8 cellular contexts compared by ENCODE assay signal in the genomic region with DNA sequence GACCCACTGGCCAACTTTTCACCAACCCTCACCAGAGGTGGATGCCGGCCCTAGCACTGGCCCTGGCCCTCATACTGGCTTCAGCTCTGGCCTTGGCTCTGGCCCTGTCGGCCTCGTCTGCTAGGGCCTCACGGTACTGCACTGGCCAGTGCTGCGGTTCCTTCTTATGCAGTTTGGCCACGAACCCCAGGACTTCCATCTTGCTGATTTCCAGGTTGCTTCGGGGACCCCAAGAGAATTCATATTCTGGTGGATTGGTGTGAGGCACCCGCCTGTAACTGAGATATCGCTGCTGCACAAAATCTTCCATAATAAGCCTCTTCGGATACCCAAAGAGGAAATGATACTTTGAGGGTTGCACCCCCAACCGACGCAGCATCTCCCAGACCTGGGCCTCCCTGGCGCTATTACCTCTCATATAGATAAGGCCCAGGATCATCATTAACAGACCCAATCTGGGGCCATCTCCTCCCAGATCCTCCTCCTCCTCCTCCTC. TPM values are rescaled to one million over a fixed set of nuclear protein-coding genes. Genes with fewer than 3 reads are reported as not detected.
A peak's percentile ranks its signal among the peaks of the same experiment; 100 is the strongest.
DNase-seq lines count a peak whose midpoint lies in the region; ATAC-seq and TF ChIP-seq lines count a peak whose summit lies in the region.

No MANE protein-coding gene starts in this region.

- no peaks in the 10 kb centered on the region for H3K9me2 ChIP-seq in DOHH2 (replicated peaks; ENCODE audit: control insufficient read depth, low read length)

- H3K27me3 ChIP-seq in DOHH2 (ENCODE audit: control insufficient read depth, low read length) (peaks cover 9% of the 10 kb centered on the region), osteoblast (ENCODE audit: insufficient read depth, low read length) (no peaks in the 10 kb centered on the region)

- H3K79me2 ChIP-seq in DOHH2 (ENCODE audit: control insufficient read depth, low read length) (peaks cover 17% of the 10 kb centered on the region), osteoblast (ENCODE audit: insufficient read depth, low read length) (peaks cover 24% of the 10 kb centered on the region)

- H3K27ac ChIP-seq in DOHH2 (ENCODE audit: low read depth, low read length): peak overlapping the region; percentile 38
- H3K27ac ChIP-seq in osteoblast (ENCODE audit: low read depth, low read length): peak overlapping the region; percentile 51

- peak overlapping the region; percentile 95 for H3K4me2 ChIP-seq in DOHH2 (ENCODE audit: low read length)
- H3K4me2 ChIP-seq in osteoblast (ENCODE audit: insufficient read depth, low read length): peak overlapping the region; percentile 94

- H4K20me1 ChIP-seq in DOHH2 (ENCODE audit: control insufficient read depth, insufficient read depth, low read depth, low read length) (no peaks in the 10 kb centered on the region), osteoblast (ENCODE audit: insufficient read depth, low read length) (no peaks in the 10 kb centered on the region)

- peaks cover 20% of the 10 kb centered on the region for H3K4me1 ChIP-seq in DOHH2 (ENCODE audit: control insufficient read depth, low read length)
- peaks cover 12% of the 10 kb centered on the region for H3K4me1 ChIP-seq in osteoblast (ENCODE audit: insufficient read depth, low read length)

- peak overlapping the region; percentile 85 for H3K4me3 ChIP-seq in DOHH2 (ENCODE audit: low read length)
- H3K4me3 ChIP-seq in fibroblast of the aortic adventitia (ENCODE audit: low read depth, low read length): peak overlapping the region; percentile 83
- peak overlapping the region; percentile 91 for H3K4me3 ChIP-seq in osteoblast (ENCODE audit: insufficient read depth, low read length)

- TF ChIP-seq CTCF in DOHH2 (IDR thresholded peaks at IDR 0.05; ENCODE audit: low read depth, low read length, poor library complexity, severe bottlenecking): no peak
- no peak for TF ChIP-seq CTCF in fibroblast of the aortic adventitia (IDR thresholded peaks at IDR 0.05; ENCODE audit: insufficient read depth, low read length)
- TF ChIP-seq CTCF in osteoblast (IDR thresholded peaks at IDR 0.05; ENCODE audit: extremely low read depth, low read depth, low read length): no peak

- H3K9me3 ChIP-seq in DOHH2 (ENCODE audit: control insufficient read depth, insufficient read depth, low read length): no peaks in the 10 kb centered on the region
- H3K9me3 ChIP-seq in osteoblast (ENCODE audit: low read depth, low read length): no peaks in the 10 kb centered on the region

- ATAC-seq in GM19463 (IDR thresholded peaks at IDR 0.05; ENCODE audit: unreplicated experiment): peak; percentile 38
- ATAC-seq in HG03571 (IDR thresholded peaks at IDR 0.05; ENCODE audit: unreplicated experiment): peak; percentile 48

- peak; percentile 28 to 49 for DNase-seq in activated CD4-positive, alpha-beta T cell treated with anti-CD3 and anti-CD28 coated beads, Interleukin-2, amount 50 U/mL, for 48 hours
- DNase-seq in fibroblast of the aortic adventitia (ENCODE audit: low read depth) (peak; percentile 32), osteoblast (ENCODE audit: insufficient read length, low spot score, missing footprints) (no peak), NCI-H524 treated with DMSO at 0.1 percent for 48 hours (lab: John Stamatoyannopoulos, UW) (no peak), cortex of kidney (lab: John Stamatoyannopoulos, UW) (no peak)

- H2AFZ ChIP-seq in osteoblast (ENCODE audit: low read length): peak overlapping the region; percentile 87

- H3F3A ChIP-seq in DOHH2 (ENCODE audit: control insufficient read depth, insufficient read depth): peaks cover 25% of the 10 kb centered on the region

- H3K36me3 ChIP-seq in DOHH2 (ENCODE audit: control insufficient read depth, low read length) (peaks cover 25% of the 10 kb centered on the region), osteoblast (ENCODE audit: insufficient read depth, low read length) (peaks cover 5% of the 10 kb centered on the region)

RNA-seq across cellular contexts. Expression of gene MAGEF1, which starts 0.9 kb away (rescaled TPM):
- 16.8 and 20.1 TPM in 2 replicates for total RNA-seq in fibroblast of the aortic adventitia (ENCODE audit: low replicate concordance)
- 18.8 and 22.1 TPM in 2 replicates for total RNA-seq in osteoblast

Comparison
In these comparisons a context has a peak if more than half of its experiments do, and no peak if none do; other contexts are left out.
1. DNase-seq: peak in activated CD4-positive, alpha-beta T cell treated with anti-CD3 and anti-CD28 coated beads, Interleukin-2, amount 50 U/mL, for 48 hours (2 of 2) and fibroblast of the aortic adventitia (single experiment); none in osteoblast (single experiment), NCI-H524 treated with DMSO at 0.1 percent for 48 hours (single experiment) and cortex of kidney (single experiment).
2. Peak in every context shown above with its lines, with median percentiles within 50 percentile points of each other: H3K4me3 ChIP-seq.